ENCODE assay signal across 1 cellular context in the genomic region with DNA sequence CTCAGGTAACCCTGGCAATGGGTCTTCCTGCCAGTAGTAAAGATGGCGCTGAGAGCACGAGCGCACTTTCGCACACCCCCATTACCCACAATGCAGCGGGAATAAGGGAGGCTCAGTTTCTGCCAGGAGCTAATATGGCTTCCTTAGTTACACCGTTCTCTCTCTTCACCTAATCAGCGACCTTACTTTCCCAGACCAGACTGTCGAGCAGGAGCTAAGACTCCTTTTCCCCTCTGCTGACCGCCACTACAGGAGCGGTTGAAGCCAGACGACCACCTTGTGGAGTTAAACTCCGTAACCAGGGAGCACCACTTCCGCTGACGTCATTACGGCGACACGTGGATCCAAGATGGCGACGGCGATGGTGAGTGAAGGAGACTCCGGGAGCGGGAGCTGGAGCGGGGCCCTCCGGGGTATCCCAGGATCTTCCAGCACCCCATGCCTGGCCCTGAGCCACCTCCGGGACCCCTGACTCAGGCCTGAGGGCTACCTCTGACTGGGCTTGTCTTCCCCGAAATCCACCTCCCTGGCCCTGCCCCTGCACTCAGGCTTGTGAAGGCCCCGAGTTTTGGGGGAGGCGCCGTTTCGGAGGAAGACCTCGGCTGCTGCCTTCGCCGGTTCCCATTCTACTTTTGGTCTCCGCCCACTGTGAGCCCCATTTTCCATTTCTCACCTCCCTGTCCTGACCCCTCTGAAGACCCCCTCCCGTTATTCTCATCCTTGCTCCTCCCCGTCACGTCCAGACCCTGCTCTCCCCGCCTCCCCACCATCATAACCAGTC.
A peak's percentile ranks its signal among the peaks of the same experiment; 100 is the strongest.
TF ChIP-seq lines count a peak whose summit lies in the region.

A gene with protein sequence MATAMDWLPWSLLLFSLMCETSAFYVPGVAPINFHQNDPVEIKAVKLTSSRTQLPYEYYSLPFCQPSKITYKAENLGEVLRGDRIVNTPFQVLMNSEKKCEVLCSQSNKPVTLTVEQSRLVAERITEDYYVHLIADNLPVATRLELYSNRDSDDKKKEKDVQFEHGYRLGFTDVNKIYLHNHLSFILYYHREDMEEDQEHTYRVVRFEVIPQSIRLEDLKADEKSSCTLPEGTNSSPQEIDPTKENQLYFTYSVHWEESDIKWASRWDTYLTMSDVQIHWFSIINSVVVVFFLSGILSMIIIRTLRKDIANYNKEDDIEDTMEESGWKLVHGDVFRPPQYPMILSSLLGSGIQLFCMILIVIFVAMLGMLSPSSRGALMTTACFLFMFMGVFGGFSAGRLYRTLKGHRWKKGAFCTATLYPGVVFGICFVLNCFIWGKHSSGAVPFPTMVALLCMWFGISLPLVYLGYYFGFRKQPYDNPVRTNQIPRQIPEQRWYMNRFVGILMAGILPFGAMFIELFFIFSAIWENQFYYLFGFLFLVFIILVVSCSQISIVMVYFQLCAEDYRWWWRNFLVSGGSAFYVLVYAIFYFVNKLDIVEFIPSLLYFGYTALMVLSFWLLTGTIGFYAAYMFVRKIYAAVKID (plus strand): TSS at position 323 of the 781 bp plus-strand sequence. CDS start 27 bp downstream, at position 350.

TF ChIP-seq in HepG2, 621 proteins besides CTCF, POLR2A, EP300 and RAD21 (continued from another document and continues in another):
- TF ChIP-seq KDM1A (CRISPR knock-in tag; IDR thresholded peaks at IDR 0.05) (peak; percentile 9; the same call in 1 of the 2 replicates), ZNF839 (CRISPR knock-in tag; IDR thresholded peaks at IDR 0.05; ENCODE audit: borderline replicate concordance) (peak; percentile 99), PTBP1 (IDR thresholded peaks at IDR 0.05; ENCODE audit: low read depth, low read length, poor library complexity, severe bottlenecking) (peak; percentile 83), ZNF557 (CRISPR knock-in tag; IDR thresholded peaks at IDR 0.05) (peak; percentile 76; the same call in 1 of the 2 replicates), RAD51 (IDR thresholded peaks at IDR 0.05; ENCODE audit: borderline replicate concordance) (peak; percentile 47), KLF15 (CRISPR knock-in tag; IDR thresholded peaks at IDR 0.05; ENCODE audit: borderline replicate concordance) (peak; percentile 83; the same call in 1 of the 2 replicates), FLYWCH1 (CRISPR knock-in tag; IDR thresholded peaks at IDR 0.05) (peak; percentile 87; the same call in 1 of the 2 replicates), SALL1 (CRISPR knock-in tag; IDR thresholded peaks at IDR 0.05) (peak; percentile 96), ZNF33A (CRISPR knock-in tag; IDR thresholded peaks at IDR 0.05; ENCODE audit: borderline replicate concordance) (no peak), PAWR (CRISPR knock-in tag; IDR thresholded peaks at IDR 0.05; ENCODE audit: borderline replicate concordance) (no peak; the same call in 1 of the 2 replicates), REL (CRISPR knock-in tag; conservative IDR thresholded peaks at IDR 0.05) (peak; percentile 83; the same call in 1 of the 2 replicates), SRSF4 (IDR thresholded peaks at IDR 0.05; ENCODE audit: low read depth, low read length, poor library complexity, severe bottlenecking) (no peak), ZNF3 (CRISPR knock-in tag; IDR thresholded peaks at IDR 0.05) (no peak), ATF7 (IDR thresholded peaks at IDR 0.05) (peak; percentile 100), ATF7 (CRISPR knock-in tag; IDR thresholded peaks at IDR 0.05) (peak; percentile 100), YY1 (IDR thresholded peaks at IDR 0.05; ENCODE audit: insufficient read depth, insufficient replicate concordance, low read depth, low read length) (peak; percentile 99), ADNP (CRISPR knock-in tag; IDR thresholded peaks at IDR 0.05) (no peak), PAX8 (CRISPR knock-in tag; IDR thresholded peaks at IDR 0.05; ENCODE audit: borderline replicate concordance) (no peak), RXRA (CRISPR knock-in tag; IDR thresholded peaks at IDR 0.05) (peak; percentile 84), ZNF441 (CRISPR knock-in tag; IDR thresholded peaks at IDR 0.05; ENCODE audit: borderline replicate concordance) (peak; percentile 85), ZSCAN30 (CRISPR knock-in tag; IDR thresholded peaks at IDR 0.05) (peak; percentile 58), TBX2 (CRISPR knock-in tag; IDR thresholded peaks at IDR 0.05; ENCODE audit: borderline replicate concordance) (peak; percentile 83), PRMT3 (CRISPR knock-in tag; IDR thresholded peaks at IDR 0.05; ENCODE audit: borderline replicate concordance, low read depth) (peak; percentile 83; the same call in 1 of the 2 replicates), KDM5A (IDR thresholded peaks at IDR 0.05; ENCODE audit: borderline replicate concordance, low read length) (peak; percentile 96), ZNF224 (CRISPR knock-in tag; IDR thresholded peaks at IDR 0.05) (peak; percentile 98), SMAD1 (CRISPR knock-in tag; IDR thresholded peaks at IDR 0.05; ENCODE audit: borderline replicate concordance, low read depth) (peak; percentile 99), CENPX (CRISPR knock-in tag; IDR thresholded peaks at IDR 0.05) (no peak), ZNF607 (CRISPR knock-in tag; IDR thresholded peaks at IDR 0.05; ENCODE audit: borderline replicate concordance) (peak; percentile 96), HNRNPUL1 (IDR thresholded peaks at IDR 0.05; ENCODE audit: low read depth, low read length) (no peak), MTF2 (CRISPR knock-in tag; IDR thresholded peaks at IDR 0.05; ENCODE audit: borderline replicate concordance) (peak; percentile 51), ZNF547 (CRISPR knock-in tag; IDR thresholded peaks at IDR 0.05) (peak; percentile 94), ZNF253 (CRISPR knock-in tag; IDR thresholded peaks at IDR 0.05; ENCODE audit: borderline replicate concordance) (peak; percentile 81; the same call in 1 of the 2 replicates), ZFP36L2 (CRISPR knock-in tag; IDR thresholded peaks at IDR 0.05) (no peak), ZNF792 (CRISPR knock-in tag; IDR thresholded peaks at IDR 0.05) (peak; percentile 78), ZNF75D (CRISPR knock-in tag; IDR thresholded peaks at IDR 0.05; ENCODE audit: borderline replicate concordance) (peak; percentile 86; the same call in 1 of the 2 replicates), ZNF34 (CRISPR knock-in tag; IDR thresholded peaks at IDR 0.05; ENCODE audit: borderline replicate concordance) (peak; percentile 70; the same call in 1 of the 2 replicates), ZNF451 (CRISPR knock-in tag; IDR thresholded peaks at IDR 0.05) (0 out of 2 replicates have a peak, but pooled peaks have one; percentile 59), ZNF720 (CRISPR knock-in tag; IDR thresholded peaks at IDR 0.05) (no peak), ZBTB7A (CRISPR knock-in tag; IDR thresholded peaks at IDR 0.05) (peak; percentile 77; the same call in 1 of the 2 replicates), MYC (CRISPR knock-in tag; IDR thresholded peaks at IDR 0.05; ENCODE audit: borderline replicate concordance) (peak; percentile 99)
- TF ChIP-seq, protein P1, sequence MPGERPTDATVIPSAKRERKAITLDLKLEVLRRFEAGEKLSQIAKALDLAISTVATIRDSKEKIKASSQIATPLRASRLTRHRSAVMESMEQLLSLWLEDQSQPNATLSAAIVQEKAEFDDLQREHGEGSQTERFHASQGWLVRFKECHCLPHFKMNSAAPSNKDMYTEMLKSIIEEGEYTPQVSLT (CRISPR knock-in tag; IDR thresholded peaks at IDR 0.05; ENCODE audit: borderline replicate concordance, low read depth): no peak
- TF ChIP-seq, protein P2, sequence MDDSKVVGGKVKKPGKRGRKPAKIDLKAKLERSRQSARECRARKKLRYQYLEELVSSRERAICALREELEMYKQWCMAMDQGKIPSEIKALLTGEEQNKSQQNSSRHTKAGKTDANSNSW (CRISPR knock-in tag; IDR thresholded peaks at IDR 0.05; ENCODE audit: borderline replicate concordance): peak; percentile 16; the same call in 1 of the 2 replicates
- TF ChIP-seq, protein P3, sequence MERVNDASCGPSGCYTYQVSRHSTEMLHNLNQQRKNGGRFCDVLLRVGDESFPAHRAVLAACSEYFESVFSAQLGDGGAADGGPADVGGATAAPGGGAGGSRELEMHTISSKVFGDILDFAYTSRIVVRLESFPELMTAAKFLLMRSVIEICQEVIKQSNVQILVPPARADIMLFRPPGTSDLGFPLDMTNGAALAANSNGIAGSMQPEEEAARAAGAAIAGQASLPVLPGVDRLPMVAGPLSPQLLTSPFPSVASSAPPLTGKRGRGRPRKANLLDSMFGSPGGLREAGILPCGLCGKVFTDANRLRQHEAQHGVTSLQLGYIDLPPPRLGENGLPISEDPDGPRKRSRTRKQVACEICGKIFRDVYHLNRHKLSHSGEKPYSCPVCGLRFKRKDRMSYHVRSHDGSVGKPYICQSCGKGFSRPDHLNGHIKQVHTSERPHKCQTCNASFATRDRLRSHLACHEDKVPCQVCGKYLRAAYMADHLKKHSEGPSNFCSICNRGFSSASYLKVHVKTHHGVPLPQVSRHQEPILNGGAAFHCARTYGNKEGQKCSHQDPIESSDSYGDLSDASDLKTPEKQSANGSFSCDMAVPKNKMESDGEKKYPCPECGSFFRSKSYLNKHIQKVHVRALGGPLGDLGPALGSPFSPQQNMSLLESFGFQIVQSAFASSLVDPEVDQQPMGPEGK (CRISPR knock-in tag; IDR thresholded peaks at IDR 0.05): peak; percentile 82
- TF ChIP-seq, protein P4, sequence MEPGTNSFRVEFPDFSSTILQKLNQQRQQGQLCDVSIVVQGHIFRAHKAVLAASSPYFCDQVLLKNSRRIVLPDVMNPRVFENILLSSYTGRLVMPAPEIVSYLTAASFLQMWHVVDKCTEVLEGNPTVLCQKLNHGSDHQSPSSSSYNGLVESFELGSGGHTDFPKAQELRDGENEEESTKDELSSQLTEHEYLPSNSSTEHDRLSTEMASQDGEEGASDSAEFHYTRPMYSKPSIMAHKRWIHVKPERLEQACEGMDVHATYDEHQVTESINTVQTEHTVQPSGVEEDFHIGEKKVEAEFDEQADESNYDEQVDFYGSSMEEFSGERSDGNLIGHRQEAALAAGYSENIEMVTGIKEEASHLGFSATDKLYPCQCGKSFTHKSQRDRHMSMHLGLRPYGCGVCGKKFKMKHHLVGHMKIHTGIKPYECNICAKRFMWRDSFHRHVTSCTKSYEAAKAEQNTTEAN (CRISPR knock-in tag; conservative IDR thresholded peaks at IDR 0.05): peak; percentile 86
- TF ChIP-seq, protein P5, sequence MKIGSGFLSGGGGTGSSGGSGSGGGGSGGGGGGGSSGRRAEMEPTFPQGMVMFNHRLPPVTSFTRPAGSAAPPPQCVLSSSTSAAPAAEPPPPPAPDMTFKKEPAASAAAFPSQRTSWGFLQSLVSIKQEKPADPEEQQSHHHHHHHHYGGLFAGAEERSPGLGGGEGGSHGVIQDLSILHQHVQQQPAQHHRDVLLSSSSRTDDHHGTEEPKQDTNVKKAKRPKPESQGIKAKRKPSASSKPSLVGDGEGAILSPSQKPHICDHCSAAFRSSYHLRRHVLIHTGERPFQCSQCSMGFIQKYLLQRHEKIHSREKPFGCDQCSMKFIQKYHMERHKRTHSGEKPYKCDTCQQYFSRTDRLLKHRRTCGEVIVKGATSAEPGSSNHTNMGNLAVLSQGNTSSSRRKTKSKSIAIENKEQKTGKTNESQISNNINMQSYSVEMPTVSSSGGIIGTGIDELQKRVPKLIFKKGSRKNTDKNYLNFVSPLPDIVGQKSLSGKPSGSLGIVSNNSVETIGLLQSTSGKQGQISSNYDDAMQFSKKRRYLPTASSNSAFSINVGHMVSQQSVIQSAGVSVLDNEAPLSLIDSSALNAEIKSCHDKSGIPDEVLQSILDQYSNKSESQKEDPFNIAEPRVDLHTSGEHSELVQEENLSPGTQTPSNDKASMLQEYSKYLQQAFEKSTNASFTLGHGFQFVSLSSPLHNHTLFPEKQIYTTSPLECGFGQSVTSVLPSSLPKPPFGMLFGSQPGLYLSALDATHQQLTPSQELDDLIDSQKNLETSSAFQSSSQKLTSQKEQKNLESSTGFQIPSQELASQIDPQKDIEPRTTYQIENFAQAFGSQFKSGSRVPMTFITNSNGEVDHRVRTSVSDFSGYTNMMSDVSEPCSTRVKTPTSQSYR (CRISPR knock-in tag; IDR thresholded peaks at IDR 0.05; ENCODE audit: borderline replicate concordance): peak; percentile 81
- TF ChIP-seq, protein P6, sequence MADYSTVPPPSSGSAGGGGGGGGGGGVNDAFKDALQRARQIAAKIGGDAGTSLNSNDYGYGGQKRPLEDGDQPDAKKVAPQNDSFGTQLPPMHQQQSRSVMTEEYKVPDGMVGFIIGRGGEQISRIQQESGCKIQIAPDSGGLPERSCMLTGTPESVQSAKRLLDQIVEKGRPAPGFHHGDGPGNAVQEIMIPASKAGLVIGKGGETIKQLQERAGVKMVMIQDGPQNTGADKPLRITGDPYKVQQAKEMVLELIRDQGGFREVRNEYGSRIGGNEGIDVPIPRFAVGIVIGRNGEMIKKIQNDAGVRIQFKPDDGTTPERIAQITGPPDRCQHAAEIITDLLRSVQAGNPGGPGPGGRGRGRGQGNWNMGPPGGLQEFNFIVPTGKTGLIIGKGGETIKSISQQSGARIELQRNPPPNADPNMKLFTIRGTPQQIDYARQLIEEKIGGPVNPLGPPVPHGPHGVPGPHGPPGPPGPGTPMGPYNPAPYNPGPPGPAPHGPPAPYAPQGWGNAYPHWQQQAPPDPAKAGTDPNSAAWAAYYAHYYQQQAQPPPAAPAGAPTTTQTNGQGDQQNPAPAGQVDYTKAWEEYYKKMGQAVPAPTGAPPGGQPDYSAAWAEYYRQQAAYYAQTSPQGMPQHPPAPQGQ (CRISPR knock-in tag; IDR thresholded peaks at IDR 0.05; ENCODE audit: borderline replicate concordance): peak; percentile 95; the same call in 1 of the 2 replicates
- TF ChIP-seq, protein P7, sequence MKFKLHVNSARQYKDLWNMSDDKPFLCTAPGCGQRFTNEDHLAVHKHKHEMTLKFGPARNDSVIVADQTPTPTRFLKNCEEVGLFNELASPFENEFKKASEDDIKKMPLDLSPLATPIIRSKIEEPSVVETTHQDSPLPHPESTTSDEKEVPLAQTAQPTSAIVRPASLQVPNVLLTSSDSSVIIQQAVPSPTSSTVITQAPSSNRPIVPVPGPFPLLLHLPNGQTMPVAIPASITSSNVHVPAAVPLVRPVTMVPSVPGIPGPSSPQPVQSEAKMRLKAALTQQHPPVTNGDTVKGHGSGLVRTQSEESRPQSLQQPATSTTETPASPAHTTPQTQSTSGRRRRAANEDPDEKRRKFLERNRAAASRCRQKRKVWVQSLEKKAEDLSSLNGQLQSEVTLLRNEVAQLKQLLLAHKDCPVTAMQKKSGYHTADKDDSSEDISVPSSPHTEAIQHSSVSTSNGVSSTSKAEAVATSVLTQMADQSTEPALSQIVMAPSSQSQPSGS (CRISPR knock-in tag; IDR thresholded peaks at IDR 0.05): peak; percentile 99
- TF ChIP-seq, protein P8, sequence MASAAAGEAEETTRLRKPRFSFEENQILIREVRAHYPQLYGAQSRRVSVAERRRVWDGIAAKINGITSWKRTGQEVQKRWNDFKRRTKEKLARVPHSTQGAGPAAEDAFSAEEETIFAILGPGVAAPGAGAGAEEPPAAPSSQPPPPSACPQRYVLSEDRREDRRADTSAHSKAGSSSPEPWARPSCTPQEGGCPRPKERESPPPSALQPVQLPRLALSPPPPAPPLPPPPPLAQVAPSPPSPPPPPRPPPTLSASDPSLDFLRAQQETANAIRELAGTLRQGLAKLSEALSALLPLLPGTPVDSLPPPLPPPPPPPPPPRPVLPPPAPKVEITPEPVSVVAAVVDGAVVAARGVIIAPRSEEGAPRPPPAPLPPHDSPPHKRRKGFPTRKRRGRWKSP (CRISPR knock-in tag; IDR thresholded peaks at IDR 0.05): no peak; the same call in 1 of the 2 replicates
- TF ChIP-seq, protein P9, sequence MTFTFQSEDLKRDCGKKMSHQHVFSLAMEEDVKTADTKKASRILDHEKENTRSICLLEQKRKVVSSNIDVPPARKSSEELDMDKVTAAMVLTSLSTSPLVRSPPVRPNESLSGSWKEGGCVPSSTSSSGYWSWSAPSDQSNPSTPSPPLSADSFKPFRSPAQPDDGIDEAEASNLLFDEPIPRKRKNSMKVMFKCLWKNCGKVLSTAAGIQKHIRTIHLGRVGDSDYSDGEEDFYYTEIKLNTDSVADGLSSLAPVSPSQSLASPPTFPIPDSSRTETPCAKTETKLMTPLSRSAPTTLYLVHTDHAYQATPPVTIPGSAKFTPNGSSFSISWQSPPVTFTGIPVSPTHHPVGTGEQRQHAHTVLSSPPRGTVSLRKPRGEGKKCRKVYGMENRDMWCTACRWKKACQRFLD (CRISPR knock-in tag; IDR thresholded peaks at IDR 0.05; ENCODE audit: borderline replicate concordance): no peak; the same call in 1 of the 2 replicates
